In genomic region chr11:120394119-120394518, GRCh38 we compare ENCODE assay signal across 28 cellular contexts.
"Had no signal": no experiment of that assay in that cellular context is flagged by ENCODE, and none has a peak within 500 bp of the region (broad histone marks: within the 10 kb centered on the region; RNA-seq: fewer than 3 reads in every experiment).

No MANE protein-coding gene starts in this region.

- H3K4me2 ChIP-seq: neural progenitor cell had no signal

- H2AFZ ChIP-seq: neural progenitor cell, parathyroid adenoma had no signal

- H3K36me3 ChIP-seq: neural progenitor cell, ovary, stomach, thoracic aorta, thyroid gland, tibial nerve, upper lobe of right lung, uterus had no signal

- H3K27ac ChIP-seq: neural progenitor cell, ovary, parathyroid adenoma, psoas muscle, skin epidermis, stomach, thoracic aorta, thyroid gland, upper lobe of right lung, uterus had no signal

- H3K36me3 Mint-ChIP-seq: stimulated activated effector memory CD8-positive, alpha-beta T cell treated with anti-CD3 and anti-CD28 coated beads, Interleukin-12 subunit alpha, Interleukin-12 subunit beta, amount 100 ng/mL, for 72 hours had no signal

- H3K9me3 ChIP-seq: ovary, psoas muscle, stomach, thoracic aorta, thyroid gland, tibial nerve, upper lobe of right lung, uterus had no signal

- ATAC-seq: naive thymus-derived CD4-positive, alpha-beta T cell; natural killer cell; psoas muscle; right cardiac atrium; sciatic nerve; stimulated activated effector memory CD8-positive, alpha-beta T cell treated with anti-CD3 and anti-CD28 coated beads, Interleukin-12 subunit alpha, Interleukin-12 subunit beta, amount 100 ng/mL, for 72 hours; stimulated activated naive B cell treated with anti-CD40 and anti-IgM and Interleukin-4, amounts not matched to agents 10 μg/mL and 1 μg/mL and 100 μg/mL, for 72 hours; upper lobe of right lung had no signal

- H3K9me3 Mint-ChIP-seq: natural killer cell had no signal

- H3K4me1 Mint-ChIP-seq: stimulated activated naive B cell treated with anti-CD40 and anti-IgM and Interleukin-4, amounts not matched to agents 10 μg/mL and 1 μg/mL and 100 μg/mL, for 72 hours had no signal

- H3K27me3 ChIP-seq: neural progenitor cell, ovary, stomach, thyroid gland, tibial nerve, upper lobe of right lung, uterus had no signal

- H3K27me3 Mint-ChIP-seq: progenitor cell of endocrine pancreas, type B pancreatic cell had no signal

- H3K4me3 ChIP-seq: neural progenitor cell, ovary, psoas muscle, skin epidermis, stomach, thoracic aorta, thyroid gland, tibial nerve, upper lobe of right lung, uterus had no signal

- H3K9ac ChIP-seq: neural progenitor cell, parathyroid adenoma had no signal

- DNase-seq: naive thymus-derived CD4-positive, alpha-beta T cell; natural killer cell; occipital lobe; ovary; posterior cingulate gyrus; psoas muscle; right cardiac atrium; stimulated activated CD4-positive, alpha-beta T cell treated with anti-CD3 and anti-CD28 coated beads, Interleukin-15, amount 100 ng/mL, for 24 hours; stimulated activated CD4-positive, alpha-beta T cell treated with anti-CD3 and anti-CD28 coated beads, Interleukin-2, amount 100 ng/mL, for 24 hours; stimulated activated CD4-positive, alpha-beta T cell treated with anti-CD3 and anti-CD28 coated beads, Interleukin-2, amount 100 ng/mL, for 48 hours; stimulated activated CD4-positive, alpha-beta T cell treated with anti-CD3 and anti-CD28 coated beads, Interleukin-4, amount 100 ng/mL, for 24 hours; stimulated activated naive B cell treated with anti-CD40 and anti-IgM and Interleukin-4, amounts not matched to agents 10 μg/mL and 1 μg/mL and 100 μg/mL, for 72 hours; stimulated activated naive CD4-positive, alpha-beta T cell treated with Interleukin-2 at 50 U/mL for 16 hours; stomach; thyroid gland; upper lobe of right lung; uterus had no signal

- H3K27ac Mint-ChIP-seq: naive thymus-derived CD4-positive, alpha-beta T cell; natural killer cell; nephron; neural progenitor cell; progenitor cell of endocrine pancreas; stimulated activated effector memory CD8-positive, alpha-beta T cell treated with anti-CD3 and anti-CD28 coated beads, Interleukin-12 subunit alpha, Interleukin-12 subunit beta, amount 100 ng/mL, for 72 hours; stimulated activated naive B cell treated with anti-CD40 and anti-IgM and Interleukin-4, amounts not matched to agents 10 μg/mL and 1 μg/mL and 100 μg/mL, for 72 hours; stimulated activated naive CD8-positive, alpha-beta T cell treated with anti-CD3 and anti-CD28 coated beads, Interleukin-15, Interleukin-2, amounts not matched to agents 100 ng/mL and 50 ng/mL, for 24 hours; type B pancreatic cell had no signal

- H3K4me1 ChIP-seq: uterus had no signal

- H3K4me3 Mint-ChIP-seq: naive thymus-derived CD4-positive, alpha-beta T cell; natural killer cell; nephron; neural progenitor cell; stimulated activated effector memory CD8-positive, alpha-beta T cell treated with anti-CD3 and anti-CD28 coated beads, Interleukin-12 subunit alpha, Interleukin-12 subunit beta, amount 100 ng/mL, for 72 hours; stimulated activated naive B cell treated with anti-CD40 and anti-IgM and Interleukin-4, amounts not matched to agents 10 μg/mL and 1 μg/mL and 100 μg/mL, for 72 hours; stimulated activated naive CD8-positive, alpha-beta T cell treated with anti-CD3 and anti-CD28 coated beads, Interleukin-15, Interleukin-2, amounts not matched to agents 100 ng/mL and 50 ng/mL, for 24 hours; type B pancreatic cell had no signal
